2 cellular contexts compared by ENCODE assay signal in the genomic region with DNA sequence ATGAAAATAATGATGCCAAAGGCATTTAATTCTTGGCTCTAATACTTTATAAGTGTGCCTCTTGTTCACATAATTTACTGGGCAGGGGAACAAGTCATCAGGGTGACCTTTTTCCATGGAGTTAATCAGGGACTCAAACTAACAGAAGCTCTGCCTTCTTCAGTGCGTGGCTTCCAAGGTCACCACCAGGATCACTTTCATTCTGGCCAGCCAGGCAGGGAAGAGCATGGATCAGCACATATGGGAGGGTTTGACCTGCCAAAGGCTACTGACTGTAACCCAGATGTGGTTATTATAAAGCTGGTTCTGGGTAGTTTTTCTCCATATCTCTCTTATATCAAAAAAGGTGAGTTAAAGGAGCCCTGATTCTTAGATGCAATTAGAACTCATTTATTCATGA.
TF ChIP-seq lines count a peak whose summit lies in the region.

No MANE protein-coding gene starts in this region.

TF ChIP-seq in IMR-90, 13 proteins besides CTCF, POLR2A, EP300 and RAD21 (continued from another document):
- TF ChIP-seq, protein P1, sequence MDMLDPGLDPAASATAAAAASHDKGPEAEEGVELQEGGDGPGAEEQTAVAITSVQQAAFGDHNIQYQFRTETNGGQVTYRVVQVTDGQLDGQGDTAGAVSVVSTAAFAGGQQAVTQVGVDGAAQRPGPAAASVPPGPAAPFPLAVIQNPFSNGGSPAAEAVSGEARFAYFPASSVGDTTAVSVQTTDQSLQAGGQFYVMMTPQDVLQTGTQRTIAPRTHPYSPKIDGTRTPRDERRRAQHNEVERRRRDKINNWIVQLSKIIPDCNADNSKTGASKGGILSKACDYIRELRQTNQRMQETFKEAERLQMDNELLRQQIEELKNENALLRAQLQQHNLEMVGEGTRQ (IDR thresholded peaks at IDR 0.05; ENCODE audit: low read depth, low read length), result no peak
- no peak for TF ChIP-seq NFE2L2 (IDR thresholded peaks at IDR 0.05; ENCODE audit: low read depth, low read length)
- TF ChIP-seq BHLHE40 (IDR thresholded peaks at IDR 0.05; ENCODE audit: low read depth, low read length), result no peak
- TF ChIP-seq CHD1 (IDR thresholded peaks at IDR 0.05; ENCODE audit: low read depth, low read length), result no peak
- no peak for TF ChIP-seq RFX5 (IDR thresholded peaks at IDR 0.05; ENCODE audit: low read depth, low read length)
TF ChIP-seq in IMR-90: peak in this region for 0.

TF ChIP-seq in WTC11, 78 proteins besides CTCF, POLR2A, EP300 and RAD21 (continued from another document):
- TF ChIP-seq, protein P2, sequence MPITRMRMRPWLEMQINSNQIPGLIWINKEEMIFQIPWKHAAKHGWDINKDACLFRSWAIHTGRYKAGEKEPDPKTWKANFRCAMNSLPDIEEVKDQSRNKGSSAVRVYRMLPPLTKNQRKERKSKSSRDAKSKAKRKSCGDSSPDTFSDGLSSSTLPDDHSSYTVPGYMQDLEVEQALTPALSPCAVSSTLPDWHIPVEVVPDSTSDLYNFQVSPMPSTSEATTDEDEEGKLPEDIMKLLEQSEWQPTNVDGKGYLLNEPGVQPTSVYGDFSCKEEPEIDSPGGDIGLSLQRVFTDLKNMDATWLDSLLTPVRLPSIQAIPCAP (CRISPR knock-in tag; IDR thresholded peaks at IDR 0.05), result no peak
- 0 out of 2 replicates have a peak, but pooled peaks have one; percentile 33 for TF ChIP-seq GABPB1 (CRISPR knock-in tag; IDR thresholded peaks at IDR 0.05)
TF ChIP-seq in WTC11: peak in this region for 1.
